21 cellular contexts compared by ENCODE assay signal in the genomic region with DNA sequence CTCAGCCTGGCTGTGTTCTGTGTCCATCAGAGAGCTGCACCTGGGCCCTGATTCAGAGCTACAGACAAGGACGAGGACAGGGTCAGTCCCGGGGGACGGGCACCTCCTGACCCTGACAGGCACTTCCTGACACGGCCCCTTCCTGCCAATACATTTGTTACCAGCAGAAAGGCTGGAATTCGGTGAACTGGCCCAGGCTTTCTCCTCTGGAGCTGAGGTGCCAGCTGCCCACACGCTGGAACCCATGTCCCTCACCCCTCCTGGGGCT. TPM values are rescaled to one million over a fixed set of nuclear protein-coding genes. Genes with fewer than 3 reads are reported as not detected.
DNase-seq lines count a peak whose midpoint lies in the region; ATAC-seq, FAIRE-seq and TF ChIP-seq lines count a peak whose summit lies in the region.
"Had no signal": no experiment of that assay in that cellular context is flagged by ENCODE, and none has a peak within 500 bp of the region (broad histone marks: within the 10 kb centered on the region; RNA-seq: fewer than 3 reads in every experiment).

No MANE protein-coding gene starts in this region.

- H2BK15ac ChIP-seq in neuronal stem cell (ENCODE audit: low read length): no peak overlapping the region

- H3K9ac ChIP-seq in BLaER1 (no peak overlapping the region), neuronal stem cell (ENCODE audit: low read depth, low read length, poor library complexity) (peak overlapping the region; percentile 60)
- H3K9ac ChIP-seq in BLaER1 treated with 17β-estradiol and CSF1 and Interleukin-3, amounts not matched to agents 10 nM and 100 nM: no peak overlapping the region

- H4K20me1 ChIP-seq in BLaER1: no peaks in the 10 kb centered on the region
- no peaks in the 10 kb centered on the region for H4K20me1 ChIP-seq in BLaER1 treated with 17β-estradiol and CSF1 and Interleukin-3, amounts not matched to agents 10 nM and 100 nM

- H4K91ac ChIP-seq in neuronal stem cell (ENCODE audit: low read depth, low read length, poor library complexity): no peak overlapping the region

- H3K4ac ChIP-seq in neuronal stem cell (ENCODE audit: low read length): no peak overlapping the region

- peaks cover 3% of the 10 kb centered on the region for H3K79me1 ChIP-seq in neuronal stem cell (ENCODE audit: low read depth, low read length)

- peak overlapping the region; percentile 41; the same call in 1 of the 2 replicates for H3K27ac ChIP-seq in BLaER1
- H3K27ac ChIP-seq in BLaER1 treated with 17β-estradiol and CSF1 and Interleukin-3, amounts not matched to agents 10 nM and 100 nM: no peak overlapping the region
- no peak overlapping the region for H3K27ac ChIP-seq in neuronal stem cell (replicated peaks; ENCODE audit: low read length)
- no peak overlapping the region for H3K27ac ChIP-seq in left lung
- H3K27ac ChIP-seq: A549, C4-2B had no signal

- peak overlapping the region; percentile 69 for H3K4me2 ChIP-seq in BLaER1
- peak overlapping the region in 7 of 11 experiments; percentile 22 to 55 (median 45); a peak in 9 of 22 replicates for H3K4me2 ChIP-seq in BLaER1 treated with 17β-estradiol and CSF1 and Interleukin-3, amounts not matched to agents 10 nM and 100 nM
- no peak overlapping the region for H3K4me2 ChIP-seq in neuronal stem cell (ENCODE audit: insufficient read depth, low read length, poor library complexity, severe bottlenecking)
- H3K4me2 ChIP-seq: A549 had no signal

- no peak overlapping the region for H3K18ac ChIP-seq in neuronal stem cell (ENCODE audit: low read length)

- no peak overlapping the region for H2BK120ac ChIP-seq in neuronal stem cell (ENCODE audit: low read depth, low read length)

- H3K9me3 ChIP-seq in BLaER1 (no peaks in the 10 kb centered on the region), neuronal stem cell (replicated peaks in 1 of 2; ENCODE audit: control insufficient read depth in 2 of 2, insufficient read depth in 1 of 2, low read depth in 1 of 2, low read length in 2 of 2) (no peaks in the 10 kb centered on the region), left lung (no peaks in the 10 kb centered on the region)
- no peaks in the 10 kb centered on the region for H3K9me3 ChIP-seq in BLaER1 treated with 17β-estradiol and CSF1 and Interleukin-3, amounts not matched to agents 10 nM and 100 nM (replicated peaks in 1 of 11)
- H3K9me3 ChIP-seq: A549, Caco-2 had no signal

- H3K14ac ChIP-seq in neuronal stem cell (ENCODE audit: low read length): no peak overlapping the region

- DNase-seq in neuronal stem cell (ENCODE audit: low spot score) (no peak), urothelium cell line (ENCODE audit: low spot score) (no peak), sciatic nerve (ENCODE audit: low spot score) (no peak), left lung (no peak), HTR-8/SVneo (ENCODE audit: insufficient read length, low spot score) (no peak)
- DNase-seq: 8988T; AML-193; Caco-2; Calu3; CD4-positive, alpha-beta T cell; CD8-positive, alpha-beta T cell; DMS79 treated with DMSO at 0.1 percent for 48 hours; GF-D8 had no signal

- H4K8ac ChIP-seq in neuronal stem cell (ENCODE audit: low read depth, low read length): no peak overlapping the region

- peak; percentile 82 for FAIRE-seq in urothelium cell line (lab: Jason Lieb, UNC)
- no peak for FAIRE-seq in HTR-8/SVneo (lab: Jason Lieb, UNC)
- FAIRE-seq: A549, D721Med, G401.6, GM12891, GM18507 had no signal

- no peak overlapping the region for H2BK12ac ChIP-seq in neuronal stem cell (ENCODE audit: low read length)

- no peak overlapping the region for H3K4me3 ChIP-seq in BLaER1
- no peak overlapping the region for H3K4me3 ChIP-seq in BLaER1 treated with 17β-estradiol and CSF1 and Interleukin-3, amounts not matched to agents 10 nM and 100 nM
- H3K4me3 ChIP-seq in neuronal stem cell (ENCODE audit: low read length in 2 of 2): no peak overlapping the region
- no peak overlapping the region for H3K4me3 ChIP-seq in left lung
- H3K4me3 ChIP-seq: A549 had no signal

- intact Hi-C loops in sciatic nerve (cut with DNase I): no loop called here
- intact Hi-C loops in left lung (cut with DNase I): no loop called here

- no peak overlapping the region for H2AK5ac ChIP-seq in neuronal stem cell (ENCODE audit: low read depth, low read length)

- H2BK5ac ChIP-seq in neuronal stem cell (ENCODE audit: low read length): no peak overlapping the region

- ATAC-seq in sciatic nerve (no peak), left lung (no peak)
- ATAC-seq: A549; CD8-positive, alpha-beta T cell had no signal

- no peak for TF ChIP-seq CTCF in left lung (IDR thresholded peaks at IDR 0.05)

- no peaks in the 10 kb centered on the region for H3K36me3 ChIP-seq in BLaER1
- no peaks in the 10 kb centered on the region for H3K36me3 ChIP-seq in BLaER1 treated with 17β-estradiol and CSF1 and Interleukin-3, amounts not matched to agents 10 nM and 100 nM
- H3K36me3 ChIP-seq in neuronal stem cell (replicated peaks in 1 of 2; ENCODE audit: control insufficient read depth in 2 of 2, insufficient read depth in 2 of 2, low read length in 2 of 2): no peaks in the 10 kb centered on the region
- no peaks in the 10 kb centered on the region for H3K36me3 ChIP-seq in left lung

- H3K27me3 ChIP-seq in BLaER1 (no peaks in the 10 kb centered on the region), neuronal stem cell (ENCODE audit: control insufficient read depth in 3 of 3, insufficient read depth in 3 of 3, low read depth in 1 of 3, low read length in 3 of 3) (no peaks in the 10 kb centered on the region), left lung (no peaks in the 10 kb centered on the region)
- no peaks in the 10 kb centered on the region for H3K27me3 ChIP-seq in BLaER1 treated with 17β-estradiol and CSF1 and Interleukin-3, amounts not matched to agents 10 nM and 100 nM

- peaks cover 70% of the 10 kb centered on the region for H3K4me1 ChIP-seq in BLaER1
- peaks cover 5 to 71% (median 54%) of the 10 kb centered on the region in 10 experiments; a peak in 18 of 20 replicates for H3K4me1 ChIP-seq in BLaER1 treated with 17β-estradiol and CSF1 and Interleukin-3, amounts not matched to agents 10 nM and 100 nM
- H3K4me1 ChIP-seq in neuronal stem cell (ENCODE audit: control insufficient read depth in 2 of 2, insufficient read depth in 1 of 2, low read depth in 1 of 2, low read length in 2 of 2): no peaks in the 10 kb centered on the region
- no peaks in the 10 kb centered on the region for H3K4me1 ChIP-seq in left lung
- H3K4me1 ChIP-seq: A549, Caco-2 had no signal

- WGBS in neuronal stem cell (ENCODE audit: extremely low coverage in 2 of 2, insufficient read length in 2 of 2, insufficient replicate concordance in 1 of 2), 2 donors: no CpG with 5 or more reads among the region's 6 CpGs

- H2AFZ ChIP-seq in neuronal stem cell (ENCODE audit: low read length): peak overlapping the region; percentile 49

- H3K23ac ChIP-seq in neuronal stem cell (ENCODE audit: low read depth, low read length, poor library complexity): no peak overlapping the region

RNA-seq across cellular contexts. Expression of gene ZNF519, which starts 12.3 kb away (rescaled TPM):
- polyA plus RNA-seq in neuronal stem cell (2013, experiment 1 of 2): 24.0 TPM
- polyA plus RNA-seq in neuronal stem cell (2013, experiment 2 of 2): 24.1 TPM
- total RNA-seq in sciatic nerve (13.7 TPM), left lung (1 to 10 TPM; 4.6 to 6.0 TPM)
